ENCODE assay signal across 19 cellular contexts in the genomic region with DNA sequence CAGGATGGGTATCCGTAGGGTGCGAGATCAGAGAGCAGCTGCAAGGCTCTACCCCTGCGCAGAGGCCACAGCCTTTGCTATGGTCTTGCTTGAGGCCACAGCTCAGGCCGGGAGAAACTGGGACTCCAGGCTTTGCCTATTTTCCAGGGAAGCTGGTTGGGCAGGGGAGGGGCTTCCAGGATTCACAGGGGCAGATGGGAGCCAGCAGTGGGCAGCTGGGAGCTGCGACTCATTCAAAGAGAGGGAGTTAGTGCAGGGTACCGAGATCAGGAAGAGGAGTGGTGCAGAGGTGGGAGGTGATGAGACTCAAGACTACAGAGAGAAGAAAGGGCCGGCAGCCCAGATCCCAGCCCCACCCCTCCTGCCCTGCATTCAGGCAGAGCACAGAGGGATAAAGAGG. TPM values are rescaled to one million over a fixed set of nuclear protein-coding genes. Genes with fewer than 3 reads are reported as not detected.
DNase-seq lines count a peak whose midpoint lies in the region; ATAC-seq, FAIRE-seq and TF ChIP-seq lines count a peak whose summit lies in the region.
"Had no signal": no experiment of that assay in that cellular context is flagged by ENCODE, and none has a peak within 500 bp of the region (broad histone marks: within the 10 kb centered on the region; RNA-seq: fewer than 3 reads in every experiment).

No MANE protein-coding gene starts in this region.

- no peaks in the 10 kb centered on the region for H3K27me3 Mint-ChIP-seq in activated CD8-positive, alpha-beta T cell treated with anti-CD3 and anti-CD28 coated beads for 36 hours
- peaks cover 24 to 57% (median 54%) of the 10 kb centered on the region in 3 donors for H3K27me3 Mint-ChIP-seq in immature natural killer cell (ENCODE audit: low read depth in 3 of 3)
- H3K27me3 Mint-ChIP-seq: activated CD4-positive, alpha-beta T cell treated with anti-CD3 and anti-CD28 coated beads, Interleukin-2, amount 10 ng/mL, durations not matched to agents 7 days and 5 days had no signal

- H3K4me1 ChIP-seq in PC-3 (ENCODE audit: insufficient read depth, low read length), result no peaks in the 10 kb centered on the region
- H3K4me1 ChIP-seq in body of pancreas, result no peaks in the 10 kb centered on the region
- H3K4me1 ChIP-seq: Peyer's patch, upper lobe of right lung had no signal

- no peak overlapping the region for H3K4me3 Mint-ChIP-seq in activated CD8-positive, alpha-beta T cell treated with anti-CD3 and anti-CD28 coated beads for 36 hours
- peak overlapping the region in 1 of 5 donors; percentile 30 for H3K4me3 Mint-ChIP-seq in immature natural killer cell
- H3K4me3 Mint-ChIP-seq: activated CD4-positive, alpha-beta T cell treated with anti-CD3 and anti-CD28 coated beads, Interleukin-2, amount 10 ng/mL, durations not matched to agents 7 days and 5 days had no signal

- H3K27ac Mint-ChIP-seq in activated CD8-positive, alpha-beta T cell treated with anti-CD3 and anti-CD28 coated beads for 36 hours, result peak overlapping the region; percentile 23
- peak overlapping the region; percentile 22 to 88 (median 62) for H3K27ac Mint-ChIP-seq in immature natural killer cell
- H3K27ac Mint-ChIP-seq: activated CD4-positive, alpha-beta T cell treated with anti-CD3 and anti-CD28 coated beads, Interleukin-2, amount 10 ng/mL, durations not matched to agents 7 days and 5 days had no signal

- FAIRE-seq in RCC 7860 (lab: Jason Lieb, UNC), result no peak
- FAIRE-seq: H54 had no signal

- no peak overlapping the region for H3K9ac ChIP-seq in PC-3 (ENCODE audit: low read length)

- H3K4me2 ChIP-seq in PC-3 (ENCODE audit: low read length), result no peak overlapping the region

- H3K27me3 ChIP-seq in PC-3 (ENCODE audit: low read length) (no peaks in the 10 kb centered on the region), body of pancreas (no peaks in the 10 kb centered on the region)
- H3K27me3 ChIP-seq: ovary, Peyer's patch, stomach, upper lobe of right lung had no signal

- H4K20me1 ChIP-seq in PC-3 (ENCODE audit: low read length), result no peaks in the 10 kb centered on the region

- no peak overlapping the region for H3K27ac ChIP-seq in PC-3 (ENCODE audit: low read length)
- no peak overlapping the region for H3K27ac ChIP-seq in body of pancreas
- H3K27ac ChIP-seq: ovary, Peyer's patch, stomach, upper lobe of right lung had no signal

- no peak for TF ChIP-seq POLR2A in body of pancreas (IDR thresholded peaks at IDR 0.05)

- no peaks in the 10 kb centered on the region for H3K79me2 ChIP-seq in PC-3 (ENCODE audit: low read length)

- DNase-seq in Right ventricle myocardium inferior (ENCODE audit: missing footprints) (peak; percentile 37), left cardiac atrium (no peak), immature natural killer cell (no peak), PC-3 (no peak), glomerular visceral epithelial cell (ENCODE audit: extremely low spot score) (no peak), body of pancreas (no peak), RCC 7860 (ENCODE audit: low spot score) (no peak)
- no peak for DNase-seq in activated CD8-positive, alpha-beta T cell treated with anti-CD3 and anti-CD28 coated beads for 36 hours
- DNase-seq: activated CD4-positive, alpha-beta T cell treated with anti-CD3 and anti-CD28 coated beads, Interleukin-2, amount 10 ng/mL, durations not matched to agents 7 days and 5 days; amniotic stem cell; caudate nucleus; EL; NCI-H1048; NCI-H2081 treated with DMSO at 0.1 percent for 48 hours; ovary; Peyer's patch; stomach; upper lobe of right lung had no signal

- no peak overlapping the region for H3K4me3 ChIP-seq in PC-3 (ENCODE audit: low read length)
- H3K4me3 ChIP-seq in body of pancreas, result no peak overlapping the region
- H3K4me3 ChIP-seq: ovary, Peyer's patch, stomach, upper lobe of right lung had no signal

- ATAC-seq in Right ventricle myocardium inferior (no peak), left cardiac atrium (no peak), PC-3 (no peak), body of pancreas (no peak)
- ATAC-seq in activated CD8-positive, alpha-beta T cell treated with anti-CD3 and anti-CD28 coated beads for 36 hours, result no peak
- ATAC-seq: upper lobe of right lung had no signal

- H3F3A ChIP-seq in PC-3 (ENCODE audit: low read length, unreplicated experiment), result no peaks in the 10 kb centered on the region

- no peaks in the 10 kb centered on the region for H3K9me3 Mint-ChIP-seq in activated CD8-positive, alpha-beta T cell treated with anti-CD3 and anti-CD28 coated beads for 36 hours
- no peaks in the 10 kb centered on the region for H3K9me3 Mint-ChIP-seq in immature natural killer cell
- H3K9me3 Mint-ChIP-seq: activated CD4-positive, alpha-beta T cell treated with anti-CD3 and anti-CD28 coated beads, Interleukin-2, amount 10 ng/mL, durations not matched to agents 7 days and 5 days had no signal

- TF ChIP-seq CTCF in activated CD8-positive, alpha-beta T cell treated with anti-CD3 and anti-CD28 coated beads for 36 hours (IDR thresholded peaks at IDR 0.05), result no peak
- TF ChIP-seq CTCF in PC-3 (conservative IDR thresholded peaks at IDR 0.05; ENCODE audit: low read depth, low read length), result no peak
- TF ChIP-seq CTCF in body of pancreas (IDR thresholded peaks at IDR 0.05), result no peak

- CTCF ChIA-PET in activated CD8-positive, alpha-beta T cell treated with anti-CD3 and anti-CD28 coated beads for 36 hours (lab: Charles Lee), result interaction anchor here (1.1 to 1.6 kb wide), 2 partner anchors 12 to 13 kb away, joined by 3 read pairs; no protein-coding TSS in a partner anchor
- CTCF ChIA-PET in PC-3 (lab: Charles Lee), result no interaction called here

- H3K9me3 ChIP-seq in PC-3 (ENCODE audit: low read length) (no peaks in the 10 kb centered on the region), body of pancreas (no peaks in the 10 kb centered on the region)
- H3K9me3 ChIP-seq: ovary, Peyer's patch, stomach, upper lobe of right lung had no signal

- intact Hi-C loops in Right ventricle myocardium inferior (cut with DNase I), result no loop called here
- intact Hi-C loops in left cardiac atrium (cut with DNase I), result no loop called here
- intact Hi-C loops in activated CD8-positive, alpha-beta T cell treated with anti-CD3 and anti-CD28 coated beads for 36 hours (cut with micrococcal nuclease), result no loop called here
- intact Hi-C loops in PC-3 (cut with micrococcal nuclease), result no loop called here
- intact Hi-C loops in body of pancreas (cut with DNase I), result no loop called here

- peaks cover 58% of the 10 kb centered on the region for H3K36me3 ChIP-seq in PC-3 (ENCODE audit: low read depth, low read length)
- H3K36me3 ChIP-seq in body of pancreas (replicated peaks in 1 of 2; ENCODE audit: insufficient read depth in 1 of 2, low read depth in 2 of 2), result peaks cover 0 to 10% of the 10 kb centered on the region in 2 donors
- H3K36me3 ChIP-seq: ovary had no signal

- H3K4me1 Mint-ChIP-seq in activated CD8-positive, alpha-beta T cell treated with anti-CD3 and anti-CD28 coated beads for 36 hours (ENCODE audit: low read depth), result peaks cover 21% of the 10 kb centered on the region
- H3K4me1 Mint-ChIP-seq in immature natural killer cell, result peaks cover 5 to 27% of the 10 kb centered on the region in 2 donors

- POLR2A ChIA-PET in activated CD8-positive, alpha-beta T cell treated with anti-CD3 and anti-CD28 coated beads for 36 hours (lab: Charles Lee), result interaction anchor here (0.5 to 7.2 kb wide), 4 partner anchors 11 to 40 kb away, joined by 3 to 59 read pairs (median 34); a partner anchor contains a TSS
- POLR2A ChIA-PET in PC-3 (lab: Charles Lee; ENCODE audit: unreplicated experiment), result no interaction called here

- no peaks in the 10 kb centered on the region for H3K9me2 ChIP-seq in PC-3 (replicated peaks; ENCODE audit: low read length)

- no TSS peak for BruUV-seq in PC-3 (replicated peaks; lab: Mats Ljungman, UMichigan)

- H2AFZ ChIP-seq in PC-3 (ENCODE audit: low read length), result no peak overlapping the region

- WGBS in body of pancreas, 2 donors, result 84 to 85% methylated on average over 7 of the region's 7 CpGs

- H3K36me3 Mint-ChIP-seq in activated CD8-positive, alpha-beta T cell treated with anti-CD3 and anti-CD28 coated beads for 36 hours (ENCODE audit: low read depth), result peaks cover 67% of the 10 kb centered on the region
- H3K36me3 Mint-ChIP-seq in immature natural killer cell, result peaks cover 12 to 43% (median 16%) of the 10 kb centered on the region in 3 donors

RNA-seq across cellular contexts. Expression of a gene that starts 12.1 kb away (rescaled TPM):
- 32.6 TPM for total RNA-seq in Right ventricle myocardium inferior
- total RNA-seq in left cardiac atrium, result 10 to 100 TPM; 41.6 to 43.8 TPM
- total RNA-seq in activated CD8-positive, alpha-beta T cell treated with anti-CD3 and anti-CD28 coated beads for 36 hours, result 100 to 1,000 TPM; 185 to 186 TPM
- 100 to 1,000 TPM; 360 to 783 (median 485) TPM for polyA plus RNA-seq in immature natural killer cell
- 105 and 120 TPM in 2 replicates for total RNA-seq in PC-3 (2014; rRNA removed)
- total RNA-seq in body of pancreas, result 10 to 100 TPM; 11.5 to 24.6 TPM

RNA-seq across cellular contexts. Expression of a gene that starts 25.8 kb away (rescaled TPM):
- total RNA-seq in Right ventricle myocardium inferior (32.2 TPM), left cardiac atrium (10 to 100 TPM; 31.8 to 41.6 TPM), PC-3 (2014; rRNA removed) (308 and 311 TPM in 2 replicates), body of pancreas (10 to 100 TPM; 32.4 to 86.7 TPM)
- total RNA-seq in activated CD8-positive, alpha-beta T cell treated with anti-CD3 and anti-CD28 coated beads for 36 hours, result 100 to 1,000 TPM; 217 to 226 TPM
- 100 to 1,000 TPM; 117 to 177 (median 144) TPM for polyA plus RNA-seq in immature natural killer cell

RNA-seq across cellular contexts. Expression of a gene that starts 39.8 kb away (rescaled TPM):
- total RNA-seq in Right ventricle myocardium inferior (149 TPM), left cardiac atrium (100 to 1,000 TPM; 119 to 146 TPM), PC-3 (2014; rRNA removed) (186 and 238 TPM in 2 replicates), body of pancreas (10 to 100 TPM; 82.5 to 83.4 TPM)
- total RNA-seq in activated CD8-positive, alpha-beta T cell treated with anti-CD3 and anti-CD28 coated beads for 36 hours, result 100 to 1,000 TPM; 172 to 192 TPM
- 10 to 100 TPM; 74.3 to 94.6 (median 84.7) TPM for polyA plus RNA-seq in immature natural killer cell
